Comparison of ENCODE assay signal across 1 cellular context in genomic region chr19:12722566-12723382, GRCh38.
TF ChIP-seq lines count a peak whose summit lies in the region.

No MANE protein-coding gene starts in this region.

TF ChIP-seq in HepG2, 621 proteins besides CTCF, POLR2A, EP300 and RAD21 (continued from another document):
- TF ChIP-seq ZNF3 (CRISPR knock-in tag; IDR thresholded peaks at IDR 0.05) (no peak), ZNF782 (CRISPR knock-in tag; IDR thresholded peaks at IDR 0.05; ENCODE audit: borderline replicate concordance) (peak; percentile 61; the same call in 1 of the 2 replicates), RAD51 (IDR thresholded peaks at IDR 0.05; ENCODE audit: borderline replicate concordance) (peak; percentile 99), KMT2A (CRISPR knock-in tag; IDR thresholded peaks at IDR 0.05) (peak; percentile 51; the same call in 1 of the 2 replicates), SRSF4 (IDR thresholded peaks at IDR 0.05; ENCODE audit: low read depth, low read length, poor library complexity, severe bottlenecking) (no peak), TCF7 (IDR thresholded peaks at IDR 0.05; ENCODE audit: low read depth) (no peak), KDM5A (IDR thresholded peaks at IDR 0.05; ENCODE audit: borderline replicate concordance, low read length) (peak; percentile 50; the same call in 1 of the 2 replicates), ETV5 (CRISPR knock-in tag; IDR thresholded peaks at IDR 0.05; ENCODE audit: borderline replicate concordance) (peak; percentile 73), ZBTB43 (CRISPR knock-in tag; conservative IDR thresholded peaks at IDR 0.05) (no peak)
